13 cellular contexts compared by ENCODE assay signal in genomic region chr1:159935719-159936283, GRCh38. TPM values are rescaled to one million over a fixed set of nuclear protein-coding genes. Genes with fewer than 3 reads are reported as not detected.
DNase-seq lines count a peak whose midpoint lies in the region; ATAC-seq, FAIRE-seq and TF ChIP-seq lines count a peak whose summit lies in the region.
"Had no signal": no experiment of that assay in that cellular context is flagged by ENCODE, and none has a peak within 500 bp of the region (broad histone marks: within the 10 kb centered on the region; RNA-seq: fewer than 3 reads in every experiment).

No MANE protein-coding gene starts in this region.

- no peak overlapping the region for H3K4me3 ChIP-seq in keratinocyte (ENCODE audit: control insufficient read depth in 2 of 3, extremely low read depth in 1 of 3, insufficient read depth in 2 of 3, low read depth in 1 of 3, low read length in 3 of 3)
- H3K4me3 ChIP-seq: gastroesophageal sphincter, SJSA1 had no signal

- H3K9me1 ChIP-seq in keratinocyte (ENCODE audit: control insufficient read depth, extremely low read depth, insufficient read depth, low read length) = no peaks in the 10 kb centered on the region

- H3K9ac ChIP-seq in keratinocyte (ENCODE audit: control insufficient read depth, extremely low read depth, insufficient read depth, low read length) = no peak overlapping the region

- no peaks in the 10 kb centered on the region for H3K9me3 ChIP-seq in keratinocyte (ENCODE audit: control insufficient read depth, low read depth, low read length)
- H3K9me3 ChIP-seq: gastroesophageal sphincter, SJSA1 had no signal

- no peak overlapping the region for H2AFZ ChIP-seq in keratinocyte (ENCODE audit: control insufficient read depth, low read length)

- H3K27me3 ChIP-seq in keratinocyte (ENCODE audit: control insufficient read depth, extremely low read depth, insufficient read depth, low read length) = no peaks in the 10 kb centered on the region
- no peaks in the 10 kb centered on the region for H3K27me3 ChIP-seq in foreskin keratinocyte

- no peak overlapping the region for H3K27ac ChIP-seq in keratinocyte (ENCODE audit: control insufficient read depth, insufficient read depth, low read length)
- no peak overlapping the region for H3K27ac ChIP-seq in foreskin keratinocyte
- H3K27ac ChIP-seq: gastroesophageal sphincter, SJSA1 had no signal

- no peaks in the 10 kb centered on the region for H4K20me1 ChIP-seq in keratinocyte (ENCODE audit: control insufficient read depth, extremely low read depth, insufficient read depth, low read length)

- FAIRE-seq in keratinocyte (lab: Jason Lieb, UNC) = peak; percentile 36

- no peaks in the 10 kb centered on the region for H3K79me2 ChIP-seq in keratinocyte (ENCODE audit: control insufficient read depth, insufficient read depth, low read length)

- peaks cover 53% of the 10 kb centered on the region for H3K4me1 ChIP-seq in keratinocyte (ENCODE audit: control insufficient read depth, extremely low read depth, insufficient read depth, low read length)
- peaks cover 18% of the 10 kb centered on the region for H3K4me1 ChIP-seq in foreskin keratinocyte
- H3K4me1 ChIP-seq: SJSA1 had no signal

- no peak for ATAC-seq in HG02840 (IDR thresholded peaks at IDR 0.05; ENCODE audit: low FRiP score, unreplicated experiment)
- ATAC-seq in foreskin keratinocyte = no peak
- no peak for ATAC-seq in sciatic nerve

- TF ChIP-seq CTCF in keratinocyte (optimal IDR thresholded peaks at IDR 0.05 in 1 of 3, IDR thresholded peaks at IDR 0.05 in 1 of 3, conservative IDR thresholded peaks at IDR 0.05 in 1 of 3; ENCODE audit: extremely low read depth in 1 of 3, insufficient read depth in 2 of 3, low read length in 3 of 3) = no peak
- TF ChIP-seq CTCF in foreskin keratinocyte (conservative IDR thresholded peaks at IDR 0.05) = no peak

- dilution Hi-C loops in keratinocyte (cut with MboI; ENCODE audit: extremely low pct_ligation_motif_present, low sequenced_read_pairs) = no loop called here

- peaks cover 6% of the 10 kb centered on the region in 2 experiments for H3K36me3 ChIP-seq in keratinocyte (ENCODE audit: control insufficient read depth in 2 of 2, extremely low read depth in 1 of 2, insufficient read depth in 2 of 2, low read length in 2 of 2)
- H3K36me3 ChIP-seq: gastroesophageal sphincter, SJSA1 had no signal

- intact Hi-C loops in sciatic nerve (cut with DNase I) = no loop called here

- no peak overlapping the region for H3K4me2 ChIP-seq in keratinocyte (ENCODE audit: control insufficient read depth, extremely low read depth, insufficient read depth, low read depth, low read length)

- DNase-seq in AML-193 (lab: John Stamatoyannopoulos, UW) (peak; percentile 38 to 55), HT-29 (ENCODE audit: low spot score) (peak; percentile 23), keratinocyte (ENCODE audit: low read depth, low spot score) (no peak), foreskin keratinocyte (no peak), sciatic nerve (ENCODE audit: low spot score) (no peak), LoVo (ENCODE audit: low spot score) (no peak)
- DNase-seq: NCI-H510A had no signal

TF ChIP-seq in PFSK-1, 5 proteins besides CTCF, POLR2A, EP300 and RAD21:
- TF ChIP-seq REST (IDR thresholded peaks at IDR 0.05; ENCODE audit: insufficient read depth in 1 of 2, low read depth in 2 of 2, low read length in 2 of 2) (peak; percentile 68 to 91), POLR2AphosphoS5 (IDR thresholded peaks at IDR 0.05; ENCODE audit: low read depth, low read length) (no peak)

RNA-seq across cellular contexts. Expression of gene IGSF9, which starts 9.6 kb away (rescaled TPM):
- 5.9 and 6.5 TPM in 2 replicates for total RNA-seq in HT-29 (2014; rRNA removed; shearing (Covaris generic))
- not detected for polyA plus RNA-seq in PFSK-1 (2012; ENCODE audit: insufficient read length, low read depth)
- polyA plus RNA-seq in keratinocyte (4.2 to 6.0 TPM (median 5.8 TPM) in 3 replicates), foreskin keratinocyte (9.3 and 11.8 TPM in 2 replicates)
- 5.5 TPM for polyA plus RNA-seq in keratinocyte (2011; ENCODE audit: low read depth)
- polyA plus RNA-seq in keratinocyte (2011; cell fraction: cytosol; rRNA removed) = 1.5 and 2.8 TPM in 2 replicates
- polyA plus RNA-seq in keratinocyte (2011; cell fraction: nucleus; rRNA removed) = 16.7 and 20.7 TPM in 2 replicates
- 6.9 and 11.6 TPM in 2 replicates for polyA plus RNA-seq in keratinocyte (2012; ENCODE audit: low replicate concordance)
- polyA minus RNA-seq in keratinocyte = 5.0 to 11.5 TPM (median 5.9 TPM) in 3 replicates
- polyA minus RNA-seq in keratinocyte (2011; cell fraction: cytosol; rRNA and poly(A)+ RNA removed) = 5.8 TPM
- polyA minus RNA-seq in keratinocyte (2011; cell fraction: nucleus; rRNA and poly(A)+ RNA removed) = 13.3 and 13.9 TPM in 2 replicates
- total RNA-seq in foreskin keratinocyte (9.7 and 11.9 TPM in 2 replicates), sciatic nerve (0.18 TPM)
- total RNA-seq: mononuclear cell had no signal

RNA-seq across cellular contexts. Expression of gene TAGLN2, which starts 10.5 kb away (rescaled TPM):
- total RNA-seq in HT-29 (2014; rRNA removed; shearing (Covaris generic)) = 778 and 828 TPM in 2 replicates
- polyA plus RNA-seq in PFSK-1 (2012; ENCODE audit: insufficient read length, low read depth) = 0.26 TPM
- polyA plus RNA-seq in keratinocyte (678 to 787 TPM (median 709 TPM) in 3 replicates), foreskin keratinocyte (928 and 982 TPM in 2 replicates)
- 1,035 TPM for polyA plus RNA-seq in keratinocyte (2011; ENCODE audit: low read depth)
- polyA plus RNA-seq in keratinocyte (2011; cell fraction: cytosol; rRNA removed) = 759 and 902 TPM in 2 replicates
- polyA plus RNA-seq in keratinocyte (2011; cell fraction: nucleus; rRNA removed) = 491 and 579 TPM in 2 replicates
- 585 and 747 TPM in 2 replicates for polyA plus RNA-seq in keratinocyte (2012; ENCODE audit: low replicate concordance)
- 343 to 569 TPM (median 417 TPM) in 3 replicates for polyA minus RNA-seq in keratinocyte
- polyA minus RNA-seq in keratinocyte (2011; cell fraction: cytosol; rRNA and poly(A)+ RNA removed) = 337 TPM
- polyA minus RNA-seq in keratinocyte (2011; cell fraction: nucleus; rRNA and poly(A)+ RNA removed) = 126 and 127 TPM in 2 replicates
- total RNA-seq in foreskin keratinocyte (462 and 520 TPM in 2 replicates), sciatic nerve (184 TPM)

RNA-seq across cellular contexts. Expression of gene SLAMF9, which starts 18.2 kb away (rescaled TPM):
- not detected in 2 replicates for total RNA-seq in HT-29 (2014; rRNA removed; shearing (Covaris generic))
- not detected for polyA plus RNA-seq in PFSK-1 (2012; ENCODE audit: insufficient read length, low read depth)
- polyA plus RNA-seq in keratinocyte (0.31 to 0.57 TPM (median 0.41 TPM) in 3 replicates), foreskin keratinocyte (0.40 and 0.72 TPM in 2 replicates)
- polyA plus RNA-seq in keratinocyte (2011; ENCODE audit: low read depth) = not detected
- 0.30 and 0.38 TPM in 2 replicates for polyA plus RNA-seq in keratinocyte (2011; cell fraction: cytosol; rRNA removed)
- polyA plus RNA-seq in keratinocyte (2011; cell fraction: nucleus; rRNA removed) = not detected in 2 replicates
- polyA plus RNA-seq in keratinocyte (2012; ENCODE audit: low replicate concordance) = 0.42 and 0.47 TPM in 2 replicates
- 0.30 TPM in 1 of 3 replicates, not detected in the others for polyA minus RNA-seq in keratinocyte
- polyA minus RNA-seq in keratinocyte (2011; cell fraction: cytosol; rRNA and poly(A)+ RNA removed) = not detected
- polyA minus RNA-seq in keratinocyte (2011; cell fraction: nucleus; rRNA and poly(A)+ RNA removed) = not detected in 2 replicates
- total RNA-seq in foreskin keratinocyte (0.44 and 0.63 TPM in 2 replicates), sciatic nerve (0.80 TPM)
- total RNA-seq: endothelial cell of umbilical vein, gastroesophageal sphincter, SJSA1 had no signal
- polyA plus RNA-seq: endothelial cell of umbilical vein had no signal

RNA-seq across cellular contexts. Expression of gene CFAP45, which starts 35.8 kb away (rescaled TPM):
- total RNA-seq in HT-29 (2014; rRNA removed; shearing (Covaris generic)) = 0.76 TPM in 1 of 2 replicates, not detected in the other
- not detected for polyA plus RNA-seq in PFSK-1 (2012; ENCODE audit: insufficient read length, low read depth)
- 0.82 to 3.0 TPM (median 2.3 TPM) in 3 replicates for polyA plus RNA-seq in keratinocyte
- 2.4 TPM for polyA plus RNA-seq in keratinocyte (2011; ENCODE audit: low read depth)
- polyA plus RNA-seq in keratinocyte (2011; cell fraction: cytosol; rRNA removed) = 1.1 and 2.6 TPM in 2 replicates
- polyA plus RNA-seq in keratinocyte (2011; cell fraction: nucleus; rRNA removed) = 0.83 and 0.87 TPM in 2 replicates
- 3.2 and 4.1 TPM in 2 replicates for polyA plus RNA-seq in keratinocyte (2012; ENCODE audit: low replicate concordance)
- polyA minus RNA-seq in keratinocyte = 0.42 TPM in 1 of 3 replicates, not detected in the others
- polyA minus RNA-seq in keratinocyte (2011; cell fraction: cytosol; rRNA and poly(A)+ RNA removed) = not detected
- polyA minus RNA-seq in keratinocyte (2011; cell fraction: nucleus; rRNA and poly(A)+ RNA removed) = 0.39 TPM in 1 of 2 replicates, not detected in the other
- total RNA-seq in foreskin keratinocyte = 1.0 and 1.3 TPM in 2 replicates
- 1.1 and 1.3 TPM in 2 replicates for polyA plus RNA-seq in foreskin keratinocyte
- total RNA-seq in sciatic nerve = 1.6 TPM

Comparison
In these comparisons a context has a peak if more than half of its experiments do, and no peak if none do; other contexts are left out.
1. DNase-seq: peak in AML-193 (2 of 2) and HT-29 (single experiment); none in keratinocyte (single experiment), foreskin keratinocyte (0 of 2), sciatic nerve (single experiment) and LoVo (single experiment).